In the genomic region with DNA sequence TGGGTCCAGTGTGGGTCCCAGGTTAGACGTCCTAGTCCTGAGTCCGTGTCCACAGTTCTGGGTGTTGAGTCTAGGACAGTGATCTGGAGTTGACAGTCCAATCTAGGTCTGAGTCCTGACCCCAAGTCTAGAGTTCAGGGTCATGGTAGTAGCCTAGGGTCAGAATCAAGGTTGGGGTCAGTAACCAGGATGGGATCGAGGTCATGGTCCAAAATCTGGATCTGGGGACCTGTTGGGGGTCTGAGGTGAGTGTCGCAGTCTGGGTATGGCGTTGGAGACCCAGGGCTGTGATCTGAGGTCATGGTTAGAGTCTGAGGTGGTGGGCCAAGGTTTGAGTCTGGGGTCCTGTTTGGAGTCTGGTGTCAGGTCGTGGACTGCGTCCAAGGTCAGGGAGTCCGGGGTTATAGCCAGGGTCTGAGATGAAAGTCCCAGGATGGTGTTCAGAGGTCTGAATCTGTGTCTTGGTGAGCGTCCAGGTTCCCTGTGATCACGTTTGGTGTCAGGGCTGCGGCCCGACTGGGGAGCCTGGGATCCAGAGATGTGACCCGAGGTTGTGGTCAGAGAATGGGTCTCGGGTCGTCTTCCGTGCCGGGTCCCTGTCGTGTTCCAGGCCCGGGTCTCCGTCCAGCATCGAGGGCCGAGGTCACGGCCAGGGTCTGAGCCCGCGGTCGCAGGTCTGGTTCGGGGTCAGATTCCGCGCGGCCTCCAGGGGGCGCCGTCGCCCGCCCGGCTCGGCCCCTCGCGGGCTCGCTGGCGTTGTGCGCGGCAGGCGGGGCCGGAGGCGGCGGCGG, we compare ENCODE assay signal across 8 cellular contexts. TPM values are rescaled to one million over a fixed set of nuclear protein-coding genes. Genes with fewer than 3 reads are reported as not detected.
DNase-seq lines count a peak whose midpoint lies in the region; ATAC-seq, FAIRE-seq and TF ChIP-seq lines count a peak whose summit lies in the region.

No MANE protein-coding gene starts in this region.

- H3K4me1 ChIP-seq in heart right ventricle, result peaks cover 25 to 76% (median 66%) of the 10 kb centered on the region in 9 donors

- H3K36me3 Mint-ChIP-seq in activated naive CD8-positive, alpha-beta T cell treated with anti-CD3 and anti-CD28 coated beads for 36 hours, result peaks cover 31% of the 10 kb centered on the region
- H3K36me3 Mint-ChIP-seq in progenitor cell of endocrine pancreas (ENCODE audit: insufficient read depth), result peaks cover 1% of the 10 kb centered on the region

- no peak for FAIRE-seq in HTR-8/SVneo (lab: Jason Lieb, UNC)

- peak; percentile 99 for DNase-seq in 8988T
- peak; percentile 90 for DNase-seq in GM13977 (ENCODE audit: low spot score)
- peak; percentile 92 for DNase-seq in HTR-8/SVneo (ENCODE audit: insufficient read length, low spot score)
- peak; percentile 84 for DNase-seq in activated naive CD8-positive, alpha-beta T cell treated with anti-CD3 and anti-CD28 coated beads for 36 hours
- DNase-seq in heart right ventricle, result peak; percentile 70 to 89
- peak; percentile 83 for DNase-seq in progenitor cell of endocrine pancreas (ENCODE audit: low spot score, unreplicated experiment)

- no peaks in the 10 kb centered on the region for H3K9me3 ChIP-seq in heart right ventricle

- H3K27me3 Mint-ChIP-seq in activated naive CD8-positive, alpha-beta T cell treated with anti-CD3 and anti-CD28 coated beads for 36 hours, result no peaks in the 10 kb centered on the region
- peaks cover 24% of the 10 kb centered on the region for H3K27me3 Mint-ChIP-seq in progenitor cell of endocrine pancreas

- WGBS in heart right ventricle, 2 donors, result 14% methylated on average over 47 of the region's 47 CpGs

- H3K4me3 Mint-ChIP-seq in activated naive CD8-positive, alpha-beta T cell treated with anti-CD3 and anti-CD28 coated beads for 36 hours, result peak overlapping the region; percentile 76
- peak overlapping the region; percentile 79 for H3K4me3 Mint-ChIP-seq in progenitor cell of endocrine pancreas (ENCODE audit: low read depth)

- peak overlapping the region; percentile 83 for H3K27ac Mint-ChIP-seq in activated naive CD8-positive, alpha-beta T cell treated with anti-CD3 and anti-CD28 coated beads for 36 hours
- no peak overlapping the region for H3K27ac Mint-ChIP-seq in progenitor cell of endocrine pancreas

- ATAC-seq in SK-N-SH treated with all-trans-retinoic acid at 6 μM for 48 hours (peak; percentile 53), heart right ventricle (peak; percentile 51 to 76 (median 64)), HG03095 (IDR thresholded peaks at IDR 0.05; ENCODE audit: unreplicated experiment) (no peak)

- intact Hi-C loops in heart right ventricle (cut with DNase I), result loop anchor here in 9 of 10 donors (1.0 to 10.0 kb wide), 5 partner anchors 36 to 119 kb away; a partner anchor contains a TSS

- H3K27me3 ChIP-seq in heart right ventricle, result no peaks in the 10 kb centered on the region

- H3K4me3 ChIP-seq in heart right ventricle, result peak overlapping the region in 6 of 10 donors; percentile 22 to 38 (median 36)

- H3K36me3 ChIP-seq in heart right ventricle, result peaks cover 0 to 23% (median 0%) of the 10 kb centered on the region in 9 donors

- TF ChIP-seq CTCF in GM13977 (IDR thresholded peaks at IDR 0.05; ENCODE audit: extremely low read depth, insufficient read depth, missing control alignments) (peak; percentile 93), heart right ventricle (IDR thresholded peaks at IDR 0.05) (peak; percentile 65 to 81 (median 77)), progenitor cell of endocrine pancreas (IDR thresholded peaks at IDR 0.05; ENCODE audit: unreplicated experiment) (peak; percentile 74)

- H3K4me1 Mint-ChIP-seq in activated naive CD8-positive, alpha-beta T cell treated with anti-CD3 and anti-CD28 coated beads for 36 hours, result peaks cover 62% of the 10 kb centered on the region
- H3K4me1 Mint-ChIP-seq in progenitor cell of endocrine pancreas (ENCODE audit: low read depth), result peaks cover 25% of the 10 kb centered on the region

- H3K27ac ChIP-seq in heart right ventricle, result peak overlapping the region in 9 of 10 donors; percentile 32 to 86 (median 76)

- no peaks in the 10 kb centered on the region for H3K9me3 Mint-ChIP-seq in activated naive CD8-positive, alpha-beta T cell treated with anti-CD3 and anti-CD28 coated beads for 36 hours
- no peaks in the 10 kb centered on the region for H3K9me3 Mint-ChIP-seq in progenitor cell of endocrine pancreas (ENCODE audit: low read depth)

- in situ Hi-C loops in GM13977 (cut with MboI; ENCODE audit: low pct_unique_long_range_greater_than_20kb, low sequenced_read_pairs, unreplicated experiment), result no loop called here

TF ChIP-seq in SK-N-SH treated with all-trans-retinoic acid at 6 μM for 48 hours, 23 proteins besides CTCF, POLR2A, EP300 and RAD21:
- no peak for TF ChIP-seq RARB (CRISPR knock-in tag; IDR thresholded peaks at IDR 0.05)
- no peak for TF ChIP-seq ZNF565 (CRISPR knock-in tag; conservative IDR thresholded peaks at IDR 0.05; ENCODE audit: low read depth)
- no peak for TF ChIP-seq TOX (CRISPR knock-in tag; IDR thresholded peaks at IDR 0.05; ENCODE audit: borderline replicate concordance)
- no peak for TF ChIP-seq BACH2 (CRISPR knock-in tag; IDR thresholded peaks at IDR 0.05; ENCODE audit: borderline replicate concordance)
- TF ChIP-seq, protein P1, sequence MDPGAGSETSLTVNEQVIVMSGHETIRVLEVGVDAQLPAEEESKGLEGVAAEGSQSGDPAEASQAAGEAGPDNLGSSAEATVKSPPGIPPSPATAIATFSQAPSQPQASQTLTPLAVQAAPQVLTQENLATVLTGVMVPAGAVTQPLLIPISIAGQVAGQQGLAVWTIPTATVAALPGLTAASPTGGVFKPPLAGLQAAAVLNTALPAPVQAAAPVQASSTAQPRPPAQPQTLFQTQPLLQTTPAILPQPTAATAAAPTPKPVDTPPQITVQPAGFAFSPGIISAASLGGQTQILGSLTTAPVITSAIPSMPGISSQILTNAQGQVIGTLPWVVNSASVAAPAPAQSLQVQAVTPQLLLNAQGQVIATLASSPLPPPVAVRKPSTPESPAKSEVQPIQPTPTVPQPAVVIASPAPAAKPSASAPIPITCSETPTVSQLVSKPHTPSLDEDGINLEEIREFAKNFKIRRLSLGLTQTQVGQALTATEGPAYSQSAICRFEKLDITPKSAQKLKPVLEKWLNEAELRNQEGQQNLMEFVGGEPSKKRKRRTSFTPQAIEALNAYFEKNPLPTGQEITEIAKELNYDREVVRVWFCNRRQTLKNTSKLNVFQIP (CRISPR knock-in tag; IDR thresholded peaks at IDR 0.05; ENCODE audit: borderline replicate concordance, low read depth), result no peak
- TF ChIP-seq, protein P2, sequence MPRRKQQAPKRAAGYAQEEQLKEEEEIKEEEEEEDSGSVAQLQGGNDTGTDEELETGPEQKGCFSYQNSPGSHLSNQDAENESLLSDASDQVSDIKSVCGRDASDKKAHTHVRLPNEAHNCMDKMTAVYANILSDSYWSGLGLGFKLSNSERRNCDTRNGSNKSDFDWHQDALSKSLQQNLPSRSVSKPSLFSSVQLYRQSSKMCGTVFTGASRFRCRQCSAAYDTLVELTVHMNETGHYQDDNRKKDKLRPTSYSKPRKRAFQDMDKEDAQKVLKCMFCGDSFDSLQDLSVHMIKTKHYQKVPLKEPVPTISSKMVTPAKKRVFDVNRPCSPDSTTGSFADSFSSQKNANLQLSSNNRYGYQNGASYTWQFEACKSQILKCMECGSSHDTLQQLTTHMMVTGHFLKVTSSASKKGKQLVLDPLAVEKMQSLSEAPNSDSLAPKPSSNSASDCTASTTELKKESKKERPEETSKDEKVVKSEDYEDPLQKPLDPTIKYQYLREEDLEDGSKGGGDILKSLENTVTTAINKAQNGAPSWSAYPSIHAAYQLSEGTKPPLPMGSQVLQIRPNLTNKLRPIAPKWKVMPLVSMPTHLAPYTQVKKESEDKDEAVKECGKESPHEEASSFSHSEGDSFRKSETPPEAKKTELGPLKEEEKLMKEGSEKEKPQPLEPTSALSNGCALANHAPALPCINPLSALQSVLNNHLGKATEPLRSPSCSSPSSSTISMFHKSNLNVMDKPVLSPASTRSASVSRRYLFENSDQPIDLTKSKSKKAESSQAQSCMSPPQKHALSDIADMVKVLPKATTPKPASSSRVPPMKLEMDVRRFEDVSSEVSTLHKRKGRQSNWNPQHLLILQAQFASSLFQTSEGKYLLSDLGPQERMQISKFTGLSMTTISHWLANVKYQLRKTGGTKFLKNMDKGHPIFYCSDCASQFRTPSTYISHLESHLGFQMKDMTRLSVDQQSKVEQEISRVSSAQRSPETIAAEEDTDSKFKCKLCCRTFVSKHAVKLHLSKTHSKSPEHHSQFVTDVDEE (CRISPR knock-in tag; IDR thresholded peaks at IDR 0.05), result no peak
- TF ChIP-seq ZC3H10 (CRISPR knock-in tag; IDR thresholded peaks at IDR 0.05), result no peak
- no peak for TF ChIP-seq OSR1 (CRISPR knock-in tag; IDR thresholded peaks at IDR 0.05)
- TF ChIP-seq SNAI2 (CRISPR knock-in tag; IDR thresholded peaks at IDR 0.05), result no peak
- no peak for TF ChIP-seq ZNF8 (CRISPR knock-in tag; IDR thresholded peaks at IDR 0.05)
- no peak for TF ChIP-seq GLIS3 (CRISPR knock-in tag; IDR thresholded peaks at IDR 0.05)
- TF ChIP-seq ESRRG (CRISPR knock-in tag; IDR thresholded peaks at IDR 0.05), result no peak
- TF ChIP-seq ZFP3 (CRISPR knock-in tag; IDR thresholded peaks at IDR 0.05), result no peak

RNA-seq across cellular contexts. Expression of a gene that starts 0.4 kb away (rescaled TPM):
- 100 to 1,000 TPM; 211 to 219 TPM for total RNA-seq in activated naive CD8-positive, alpha-beta T cell treated with anti-CD3 and anti-CD28 coated beads for 36 hours
- total RNA-seq in heart right ventricle, result 10 to 100 TPM; 34.2 to 60.9 (median 44.0) TPM
- polyA plus RNA-seq in heart right ventricle, result 10 to 100 TPM; 48.0 to 65.0 TPM
- total RNA-seq in progenitor cell of endocrine pancreas, result 52.9 and 53.0 TPM in 2 replicates

RNA-seq across cellular contexts. Expression of a gene that starts 23.3 kb away (rescaled TPM):
- total RNA-seq in activated naive CD8-positive, alpha-beta T cell treated with anti-CD3 and anti-CD28 coated beads for 36 hours, result 10 to 100 TPM; 52.0 to 55.7 TPM
- total RNA-seq in heart right ventricle, result 10 to 100 TPM in 6 of 10 donors, 1 to 10 TPM in 4; 7.9 to 21.0 (median 12.3) TPM
- 10 to 100 TPM; 14.2 to 39.4 TPM for polyA plus RNA-seq in heart right ventricle
- 74.9 and 76.0 TPM in 2 replicates for total RNA-seq in progenitor cell of endocrine pancreas

RNA-seq across cellular contexts. Expression of a gene that starts 37.5 kb away (rescaled TPM):
- 1 to 10 TPM; 4.6 to 4.7 TPM for total RNA-seq in activated naive CD8-positive, alpha-beta T cell treated with anti-CD3 and anti-CD28 coated beads for 36 hours
- 10 to 100 TPM; 11.9 to 21.2 (median 15.6) TPM for total RNA-seq in heart right ventricle
- 10 to 100 TPM in 1 of 2 donors, 1 to 10 TPM in 1; 7.8 to 15.5 TPM for polyA plus RNA-seq in heart right ventricle
- total RNA-seq in progenitor cell of endocrine pancreas, result 48.9 and 56.9 TPM in 2 replicates
